ENCODE assay signal across 7 cellular contexts in genomic region chr19:34366670-34367423, GRCh38. TPM values are rescaled to one million over a fixed set of nuclear protein-coding genes. Genes with fewer than 3 reads are reported as not detected.
DNase-seq lines count a peak whose midpoint lies in the region; ATAC-seq and TF ChIP-seq lines count a peak whose summit lies in the region.

No MANE protein-coding gene starts in this region.

- peaks cover 39% of the 10 kb centered on the region for H3K79me2 ChIP-seq in GM23338 (replicated peaks; ENCODE audit: insufficient read depth)

- peaks cover 28% of the 10 kb centered on the region for H3K27me3 Mint-ChIP-seq in GM23338 (ENCODE audit: insufficient read depth, low read depth, poor library complexity)

- POLR2A ChIA-PET in RWPE1 (lab: Yijun Ruan, JAX; ENCODE audit: low non-redundant PET) = no interaction called here

- H3K36me3 ChIP-seq in GM23338 (ENCODE audit: insufficient read depth) (peaks cover 28% of the 10 kb centered on the region), ascending aorta (peaks cover 18 to 39% of the 10 kb centered on the region in 2 donors)

- H3K4me3 Mint-ChIP-seq in GM23338 = peak overlapping the region; percentile 96

- H3K4me3 ChIP-seq in GM23338 (peak overlapping the region; percentile 96; the same call in 1 of the 2 replicates), skin epidermis (peak overlapping the region in 5 of 7 experiments; percentile 84 to 100 (median 96)), ascending aorta (peak overlapping the region in 1 of 2 donors; percentile 95)

- no peaks in the 10 kb centered on the region for H3K9me3 Mint-ChIP-seq in GM23338

- H3K27ac ChIP-seq in GM23338 (ENCODE audit: low read depth) (no peak overlapping the region), RWPE1 (peak overlapping the region; percentile 82), skin epidermis (peak overlapping the region in 8 of 21 experiments; percentile 5 to 94 (median 76)), ascending aorta (no peak overlapping the region)

- ATAC-seq in GM23338 (no peak), esophagus mucosa (peak; percentile 42), GM18909 (IDR thresholded peaks at IDR 0.05; ENCODE audit: poor library complexity, unreplicated experiment) (no peak)

- no peak overlapping the region for H2AFZ ChIP-seq in GM23338

- H3K4me1 Mint-ChIP-seq in GM23338 = peaks cover 20% of the 10 kb centered on the region

- no peaks in the 10 kb centered on the region for H3K9me2 ChIP-seq in GM23338 (ENCODE audit: insufficient read depth)

- peaks cover 62% of the 10 kb centered on the region for H3K36me3 Mint-ChIP-seq in GM23338 (ENCODE audit: low read depth)

- H3K4me1 ChIP-seq in GM23338 (ENCODE audit: insufficient read depth) (peaks cover 8% of the 10 kb centered on the region), ascending aorta (peaks cover 8 to 14% of the 10 kb centered on the region in 2 donors)

- no peaks in the 10 kb centered on the region for H3K9me3 ChIP-seq in ascending aorta

- H3K4me2 ChIP-seq in GM23338 = peak overlapping the region; percentile 98; the same call in 1 of the 2 replicates

- peaks cover 24% of the 10 kb centered on the region for H4K20me1 ChIP-seq in GM23338 (replicated peaks; ENCODE audit: insufficient read depth)

- H3K27me3 ChIP-seq in GM23338 (ENCODE audit: insufficient read depth) (no peaks in the 10 kb centered on the region), ascending aorta (no peaks in the 10 kb centered on the region)

- DNase-seq in GM23338 (ENCODE audit: low spot score) = no peak
- DNase-seq in RWPE1 (ENCODE audit: low spot score) = no peak
- no peak for DNase-seq in ascending aorta (ENCODE audit: low spot score in 2 of 2)
- no peak for DNase-seq in midbrain (lab: John Stamatoyannopoulos, UW)

- TF ChIP-seq CTCF in GM23338 (conservative IDR thresholded peaks at IDR 0.05; ENCODE audit: low read depth in 2 of 2) (no peak), RWPE1 (conservative IDR thresholded peaks at IDR 0.05; ENCODE audit: low read depth) (no peak), ascending aorta (IDR thresholded peaks at IDR 0.05) (no peak)

- peaks cover 12% of the 10 kb centered on the region for H3F3A ChIP-seq in GM23338 (replicated peaks; ENCODE audit: low read depth)

- intact Hi-C loops in ascending aorta (cut with DNase I) = no loop called here

- H3K27ac Mint-ChIP-seq in GM23338 = no peak overlapping the region

- CTCF ChIA-PET in RWPE1 (lab: Yijun Ruan, JAX) = no interaction called here

TF ChIP-seq in GM23338, 12 proteins besides CTCF, POLR2A, EP300 and RAD21 (continues in another document):
- TF ChIP-seq STAT1 (IDR thresholded peaks at IDR 0.05; ENCODE audit: unreplicated experiment) (no peak), ZNF331 (CRISPR knock-in tag; IDR thresholded peaks at IDR 0.05; ENCODE audit: low read depth) (no peak), EZH2 (IDR thresholded peaks at IDR 0.05; ENCODE audit: low read depth, unreplicated experiment) (no peak), NANOG (IDR thresholded peaks at IDR 0.05; ENCODE audit: borderline replicate concordance) (no peak), CREB1 (CRISPR knock-in tag; IDR thresholded peaks at IDR 0.05; ENCODE audit: low read depth) (no peak), ZNF114 (CRISPR knock-in tag; IDR thresholded peaks at IDR 0.05) (no peak), JUNB (IDR thresholded peaks at IDR 0.05; ENCODE audit: unreplicated experiment) (no peak), REST (IDR thresholded peaks at IDR 0.05; ENCODE audit: unreplicated experiment) (no peak), ETS1 (IDR thresholded peaks at IDR 0.05) (no peak)

RNA-seq across cellular contexts. Expression of gene GPI, which starts 1.9 kb away (rescaled TPM):
- total RNA-seq in GM23338 (2014; rRNA removed; shearing (Covaris generic)) = 298 and 327 TPM in 2 replicates
- 127 and 136 TPM in 2 replicates for polyA plus RNA-seq in GM23338 (2016; fragmentation: Nextera tagmentation; extraction: Ambion mirVana)
- total RNA-seq in esophagus mucosa (230 TPM), ascending aorta (337 TPM)

RNA-seq across cellular contexts. Expression of gene PDCD2L, which starts 37.4 kb away (rescaled TPM):
- total RNA-seq in GM23338 (2014; rRNA removed; shearing (Covaris generic)) = 56.6 and 61.3 TPM in 2 replicates
- 67.2 and 68.3 TPM in 2 replicates for polyA plus RNA-seq in GM23338 (2016; fragmentation: Nextera tagmentation; extraction: Ambion mirVana)
- 6.7 TPM for total RNA-seq in esophagus mucosa
- total RNA-seq in ascending aorta = 30.0 TPM
